ENCODE assay signal across 1 cellular context in genomic region chr16:67104061-67104460, GRCh38.
TF ChIP-seq lines count a peak whose summit lies in the region.

No MANE protein-coding gene starts in this region.

TF ChIP-seq in HepG2, 621 proteins besides CTCF, POLR2A, EP300 and RAD21 (continued from another document and continues in another):
- TF ChIP-seq TERF1 (CRISPR knock-in tag; IDR thresholded peaks at IDR 0.05) (no peak), NPAS2 (CRISPR knock-in tag; IDR thresholded peaks at IDR 0.05; ENCODE audit: borderline replicate concordance) (no peak), POLR2AphosphoS5 (IDR thresholded peaks at IDR 0.05; ENCODE audit: low read depth, low read length) (peak; percentile 18; the same call in 1 of the 2 replicates), ZNF777 (CRISPR knock-in tag; IDR thresholded peaks at IDR 0.05) (no peak), NCOA2 (CRISPR knock-in tag; IDR thresholded peaks at IDR 0.05) (no peak), ZNF83 (CRISPR knock-in tag; IDR thresholded peaks at IDR 0.05; ENCODE audit: borderline replicate concordance) (no peak), REPIN1 (CRISPR knock-in tag; IDR thresholded peaks at IDR 0.05; ENCODE audit: borderline replicate concordance, low read depth) (peak; percentile 57; the same call in 1 of the 2 replicates), FOSL1 (CRISPR knock-in tag; IDR thresholded peaks at IDR 0.05; ENCODE audit: borderline replicate concordance) (no peak), ZNF580 (CRISPR knock-in tag; IDR thresholded peaks at IDR 0.05; ENCODE audit: borderline replicate concordance, low read depth) (peak; percentile 60; the same call in 1 of the 2 replicates), PLRG1 (conservative IDR thresholded peaks at IDR 0.05) (no peak), DPF2 (CRISPR knock-in tag; IDR thresholded peaks at IDR 0.05; ENCODE audit: borderline replicate concordance, low read depth) (no peak), TEAD3 (CRISPR knock-in tag; optimal IDR thresholded peaks at IDR 0.05; ENCODE audit: borderline replicate concordance) (peak; percentile 100), KDM2A (CRISPR knock-in tag; IDR thresholded peaks at IDR 0.05; ENCODE audit: borderline replicate concordance, low read depth) (0 out of 2 replicates have a peak, but pooled peaks have one; percentile 49), RBM22 (optimal IDR thresholded peaks at IDR 0.05; ENCODE audit: low read length) (peak; percentile 76), ESRRA (CRISPR knock-in tag; IDR thresholded peaks at IDR 0.05; ENCODE audit: low read depth) (0 out of 2 replicates have a peak, but pooled peaks have one; percentile 45), RFX5 (IDR thresholded peaks at IDR 0.05; ENCODE audit: low read depth, low read length) (no peak), FOXC1 (CRISPR knock-in tag; IDR thresholded peaks at IDR 0.05; ENCODE audit: borderline replicate concordance) (0 out of 2 replicates have a peak, but pooled peaks have one; percentile 23), MXD1 (CRISPR knock-in tag; IDR thresholded peaks at IDR 0.05) (no peak), NFIC (IDR thresholded peaks at IDR 0.05; ENCODE audit: low read length) (no peak), TFE3 (CRISPR knock-in tag; IDR thresholded peaks at IDR 0.05) (no peak), RARA (CRISPR knock-in tag; IDR thresholded peaks at IDR 0.05) (0 out of 2 replicates have a peak, but pooled peaks have one; percentile 23), ZZZ3 (CRISPR knock-in tag; IDR thresholded peaks at IDR 0.05; ENCODE audit: borderline replicate concordance) (no peak), ZNF512B (CRISPR knock-in tag; IDR thresholded peaks at IDR 0.05; ENCODE audit: borderline replicate concordance) (no peak), ZSCAN29 (CRISPR knock-in tag; conservative IDR thresholded peaks at IDR 0.05) (no peak), POGZ (CRISPR knock-in tag; IDR thresholded peaks at IDR 0.05) (peak; percentile 42; the same call in 1 of the 2 replicates), SOX5 (CRISPR knock-in tag; IDR thresholded peaks at IDR 0.05; ENCODE audit: borderline replicate concordance) (no peak), E2F5 (CRISPR knock-in tag; conservative IDR thresholded peaks at IDR 0.05) (no peak), RXRB (CRISPR knock-in tag; IDR thresholded peaks at IDR 0.05; ENCODE audit: borderline replicate concordance) (peak; percentile 46; the same call in 1 of the 2 replicates), GATAD2A (CRISPR knock-in tag; IDR thresholded peaks at IDR 0.05) (peak; percentile 53; the same call in 1 of the 2 replicates), PHB2 (IDR thresholded peaks at IDR 0.05; ENCODE audit: partially characterized antibody) (no peak), ZNF703 (CRISPR knock-in tag; IDR thresholded peaks at IDR 0.05; ENCODE audit: borderline replicate concordance) (no peak), SOX6 (IDR thresholded peaks at IDR 0.05) (no peak), SOX6 (CRISPR knock-in tag; IDR thresholded peaks at IDR 0.05) (peak; percentile 43; the same call in 1 of the 2 replicates), SP1 (IDR thresholded peaks at IDR 0.05) (no peak), SP1 (CRISPR knock-in tag; IDR thresholded peaks at IDR 0.05) (no peak), ZFY (CRISPR knock-in tag; IDR thresholded peaks at IDR 0.05) (no peak), E2F1 (CRISPR knock-in tag; IDR thresholded peaks at IDR 0.05) (no peak), SRY (CRISPR knock-in tag; IDR thresholded peaks at IDR 0.05) (no peak), ZNF569 (CRISPR knock-in tag; IDR thresholded peaks at IDR 0.05; ENCODE audit: borderline replicate concordance) (no peak), ZNF850 (CRISPR knock-in tag; conservative IDR thresholded peaks at IDR 0.05) (no peak), MXI1 (IDR thresholded peaks at IDR 0.05; ENCODE audit: borderline replicate concordance, low read depth, low read length) (no peak), TP53 (CRISPR knock-in tag; conservative IDR thresholded peaks at IDR 0.05) (no peak), MIXL1 (CRISPR knock-in tag; IDR thresholded peaks at IDR 0.05) (0 out of 2 replicates have a peak, but pooled peaks have one; percentile 20), ZFP90 (CRISPR knock-in tag; IDR thresholded peaks at IDR 0.05; ENCODE audit: borderline replicate concordance) (no peak)
- TF ChIP-seq, protein P1, sequence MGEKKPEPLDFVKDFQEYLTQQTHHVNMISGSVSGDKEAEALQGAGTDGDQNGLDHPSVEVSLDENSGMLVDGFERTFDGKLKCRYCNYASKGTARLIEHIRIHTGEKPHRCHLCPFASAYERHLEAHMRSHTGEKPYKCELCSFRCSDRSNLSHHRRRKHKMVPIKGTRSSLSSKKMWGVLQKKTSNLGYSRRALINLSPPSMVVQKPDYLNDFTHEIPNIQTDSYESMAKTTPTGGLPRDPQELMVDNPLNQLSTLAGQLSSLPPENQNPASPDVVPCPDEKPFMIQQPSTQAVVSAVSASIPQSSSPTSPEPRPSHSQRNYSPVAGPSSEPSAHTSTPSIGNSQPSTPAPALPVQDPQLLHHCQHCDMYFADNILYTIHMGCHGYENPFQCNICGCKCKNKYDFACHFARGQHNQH (CRISPR knock-in tag; IDR thresholded peaks at IDR 0.05): no peak
- TF ChIP-seq, protein P2, sequence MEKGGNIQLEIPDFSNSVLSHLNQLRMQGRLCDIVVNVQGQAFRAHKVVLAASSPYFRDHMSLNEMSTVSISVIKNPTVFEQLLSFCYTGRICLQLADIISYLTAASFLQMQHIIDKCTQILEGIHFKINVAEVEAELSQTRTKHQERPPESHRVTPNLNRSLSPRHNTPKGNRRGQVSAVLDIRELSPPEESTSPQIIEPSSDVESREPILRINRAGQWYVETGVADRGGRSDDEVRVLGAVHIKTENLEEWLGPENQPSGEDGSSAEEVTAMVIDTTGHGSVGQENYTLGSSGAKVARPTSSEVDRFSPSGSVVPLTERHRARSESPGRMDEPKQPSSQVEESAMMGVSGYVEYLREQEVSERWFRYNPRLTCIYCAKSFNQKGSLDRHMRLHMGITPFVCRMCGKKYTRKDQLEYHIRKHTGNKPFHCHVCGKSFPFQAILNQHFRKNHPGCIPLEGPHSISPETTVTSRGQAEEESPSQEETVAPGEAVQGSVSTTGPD (CRISPR knock-in tag; IDR thresholded peaks at IDR 0.05): no peak
- TF ChIP-seq, protein P3, sequence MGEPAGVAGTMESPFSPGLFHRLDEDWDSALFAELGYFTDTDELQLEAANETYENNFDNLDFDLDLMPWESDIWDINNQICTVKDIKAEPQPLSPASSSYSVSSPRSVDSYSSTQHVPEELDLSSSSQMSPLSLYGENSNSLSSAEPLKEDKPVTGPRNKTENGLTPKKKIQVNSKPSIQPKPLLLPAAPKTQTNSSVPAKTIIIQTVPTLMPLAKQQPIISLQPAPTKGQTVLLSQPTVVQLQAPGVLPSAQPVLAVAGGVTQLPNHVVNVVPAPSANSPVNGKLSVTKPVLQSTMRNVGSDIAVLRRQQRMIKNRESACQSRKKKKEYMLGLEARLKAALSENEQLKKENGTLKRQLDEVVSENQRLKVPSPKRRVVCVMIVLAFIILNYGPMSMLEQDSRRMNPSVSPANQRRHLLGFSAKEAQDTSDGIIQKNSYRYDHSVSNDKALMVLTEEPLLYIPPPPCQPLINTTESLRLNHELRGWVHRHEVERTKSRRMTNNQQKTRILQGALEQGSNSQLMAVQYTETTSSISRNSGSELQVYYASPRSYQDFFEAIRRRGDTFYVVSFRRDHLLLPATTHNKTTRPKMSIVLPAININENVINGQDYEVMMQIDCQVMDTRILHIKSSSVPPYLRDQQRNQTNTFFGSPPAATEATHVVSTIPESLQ (CRISPR knock-in tag; conservative IDR thresholded peaks at IDR 0.05): no peak
- TF ChIP-seq, protein P4, sequence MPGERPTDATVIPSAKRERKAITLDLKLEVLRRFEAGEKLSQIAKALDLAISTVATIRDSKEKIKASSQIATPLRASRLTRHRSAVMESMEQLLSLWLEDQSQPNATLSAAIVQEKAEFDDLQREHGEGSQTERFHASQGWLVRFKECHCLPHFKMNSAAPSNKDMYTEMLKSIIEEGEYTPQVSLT (CRISPR knock-in tag; IDR thresholded peaks at IDR 0.05; ENCODE audit: borderline replicate concordance, low read depth): no peak
- TF ChIP-seq, protein P5, sequence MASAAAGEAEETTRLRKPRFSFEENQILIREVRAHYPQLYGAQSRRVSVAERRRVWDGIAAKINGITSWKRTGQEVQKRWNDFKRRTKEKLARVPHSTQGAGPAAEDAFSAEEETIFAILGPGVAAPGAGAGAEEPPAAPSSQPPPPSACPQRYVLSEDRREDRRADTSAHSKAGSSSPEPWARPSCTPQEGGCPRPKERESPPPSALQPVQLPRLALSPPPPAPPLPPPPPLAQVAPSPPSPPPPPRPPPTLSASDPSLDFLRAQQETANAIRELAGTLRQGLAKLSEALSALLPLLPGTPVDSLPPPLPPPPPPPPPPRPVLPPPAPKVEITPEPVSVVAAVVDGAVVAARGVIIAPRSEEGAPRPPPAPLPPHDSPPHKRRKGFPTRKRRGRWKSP (CRISPR knock-in tag; IDR thresholded peaks at IDR 0.05): no peak
- TF ChIP-seq, protein P6, sequence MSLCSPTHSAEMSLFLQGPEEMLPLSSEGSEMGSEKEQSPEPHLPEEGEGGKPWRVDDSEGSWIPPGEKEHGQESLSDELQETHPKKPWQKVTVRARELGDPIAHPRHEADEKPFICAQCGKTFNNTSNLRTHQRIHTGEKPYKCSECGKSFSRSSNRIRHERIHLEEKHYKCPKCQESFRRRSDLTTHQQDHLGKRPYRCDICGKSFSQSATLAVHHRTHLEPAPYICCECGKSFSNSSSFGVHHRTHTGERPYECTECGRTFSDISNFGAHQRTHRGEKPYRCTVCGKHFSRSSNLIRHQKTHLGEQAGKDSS (CRISPR knock-in tag; IDR thresholded peaks at IDR 0.05; ENCODE audit: borderline replicate concordance, low read depth): no peak
